Comparison of ENCODE assay signal across 1 cellular context in the genomic region with DNA sequence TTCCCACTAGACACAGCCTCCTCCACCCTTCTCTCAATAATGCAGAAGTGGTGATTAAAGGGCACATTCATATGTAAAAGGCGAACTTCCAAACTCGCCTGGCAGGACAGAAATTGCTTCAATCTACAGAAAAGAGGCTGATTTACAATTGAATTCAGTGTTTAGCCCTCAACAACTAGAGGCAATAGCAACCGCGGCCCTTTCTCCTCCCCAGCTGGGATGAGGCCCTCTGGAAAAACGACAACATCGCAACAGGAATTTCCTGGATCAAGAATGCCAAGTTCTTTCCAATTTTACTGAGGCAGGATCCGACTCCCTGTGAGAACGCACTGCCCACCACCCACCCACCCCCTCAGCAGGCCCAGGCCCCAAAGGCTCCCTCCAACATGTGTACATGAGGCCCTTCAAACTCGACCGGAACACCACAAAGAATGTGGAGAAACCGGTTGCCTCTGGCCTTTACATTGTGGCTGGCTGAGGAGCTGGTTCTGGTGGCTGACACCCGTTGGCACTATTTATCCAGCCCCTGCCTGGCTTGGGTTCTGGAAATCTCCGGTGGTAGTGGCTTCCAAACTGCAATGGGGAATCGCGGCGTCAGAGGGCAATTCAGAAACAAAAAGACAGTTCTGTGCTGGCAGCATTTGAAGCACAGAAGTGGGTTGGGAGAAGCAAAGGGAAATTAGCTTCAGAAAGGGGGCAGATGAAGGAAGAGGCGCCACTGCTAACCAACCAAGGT.
TF ChIP-seq lines count a peak whose summit lies in the region.

No MANE protein-coding gene starts in this region.

TF ChIP-seq in K562, 482 proteins besides CTCF, POLR2A, EP300 and RAD21 (continued from another document):
- TF ChIP-seq, protein P1, sequence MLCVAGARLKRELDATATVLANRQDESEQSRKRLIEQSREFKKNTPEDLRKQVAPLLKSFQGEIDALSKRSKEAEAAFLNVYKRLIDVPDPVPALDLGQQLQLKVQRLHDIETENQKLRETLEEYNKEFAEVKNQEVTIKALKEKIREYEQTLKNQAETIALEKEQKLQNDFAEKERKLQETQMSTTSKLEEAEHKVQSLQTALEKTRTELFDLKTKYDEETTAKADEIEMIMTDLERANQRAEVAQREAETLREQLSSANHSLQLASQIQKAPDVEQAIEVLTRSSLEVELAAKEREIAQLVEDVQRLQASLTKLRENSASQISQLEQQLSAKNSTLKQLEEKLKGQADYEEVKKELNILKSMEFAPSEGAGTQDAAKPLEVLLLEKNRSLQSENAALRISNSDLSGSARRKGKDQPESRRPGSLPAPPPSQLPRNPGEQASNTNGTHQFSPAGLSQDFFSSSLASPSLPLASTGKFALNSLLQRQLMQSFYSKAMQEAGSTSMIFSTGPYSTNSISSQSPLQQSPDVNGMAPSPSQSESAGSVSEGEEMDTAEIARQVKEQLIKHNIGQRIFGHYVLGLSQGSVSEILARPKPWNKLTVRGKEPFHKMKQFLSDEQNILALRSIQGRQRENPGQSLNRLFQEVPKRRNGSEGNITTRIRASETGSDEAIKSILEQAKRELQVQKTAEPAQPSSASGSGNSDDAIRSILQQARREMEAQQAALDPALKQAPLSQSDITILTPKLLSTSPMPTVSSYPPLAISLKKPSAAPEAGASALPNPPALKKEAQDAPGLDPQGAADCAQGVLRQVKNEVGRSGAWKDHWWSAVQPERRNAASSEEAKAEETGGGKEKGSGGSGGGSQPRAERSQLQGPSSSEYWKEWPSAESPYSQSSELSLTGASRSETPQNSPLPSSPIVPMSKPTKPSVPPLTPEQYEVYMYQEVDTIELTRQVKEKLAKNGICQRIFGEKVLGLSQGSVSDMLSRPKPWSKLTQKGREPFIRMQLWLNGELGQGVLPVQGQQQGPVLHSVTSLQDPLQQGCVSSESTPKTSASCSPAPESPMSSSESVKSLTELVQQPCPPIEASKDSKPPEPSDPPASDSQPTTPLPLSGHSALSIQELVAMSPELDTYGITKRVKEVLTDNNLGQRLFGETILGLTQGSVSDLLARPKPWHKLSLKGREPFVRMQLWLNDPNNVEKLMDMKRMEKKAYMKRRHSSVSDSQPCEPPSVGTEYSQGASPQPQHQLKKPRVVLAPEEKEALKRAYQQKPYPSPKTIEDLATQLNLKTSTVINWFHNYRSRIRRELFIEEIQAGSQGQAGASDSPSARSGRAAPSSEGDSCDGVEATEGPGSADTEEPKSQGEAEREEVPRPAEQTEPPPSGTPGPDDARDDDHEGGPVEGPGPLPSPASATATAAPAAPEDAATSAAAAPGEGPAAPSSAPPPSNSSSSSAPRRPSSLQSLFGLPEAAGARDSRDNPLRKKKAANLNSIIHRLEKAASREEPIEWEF (CRISPR knock-in tag; IDR thresholded peaks at IDR 0.05): peak; percentile 45; the same call in 1 of the 2 replicates
- no peak for TF ChIP-seq ZNF134 (CRISPR knock-in tag; conservative IDR thresholded peaks at IDR 0.05)
- no peak for TF ChIP-seq DPF2 (IDR thresholded peaks at IDR 0.05)
- peak; percentile 51; the same call in 1 of the 2 replicates for TF ChIP-seq ZFX (CRISPR knock-in tag; IDR thresholded peaks at IDR 0.05)
- peak in 1 of 3 experiments; percentile 66; a peak in 2 of 6 replicates for TF ChIP-seq ZBTB11 (CRISPR knock-in tag; IDR thresholded peaks at IDR 0.05)
- TF ChIP-seq RERE (CRISPR knock-in tag; IDR thresholded peaks at IDR 0.05; ENCODE audit: borderline replicate concordance): no peak
- TF ChIP-seq, protein P2, sequence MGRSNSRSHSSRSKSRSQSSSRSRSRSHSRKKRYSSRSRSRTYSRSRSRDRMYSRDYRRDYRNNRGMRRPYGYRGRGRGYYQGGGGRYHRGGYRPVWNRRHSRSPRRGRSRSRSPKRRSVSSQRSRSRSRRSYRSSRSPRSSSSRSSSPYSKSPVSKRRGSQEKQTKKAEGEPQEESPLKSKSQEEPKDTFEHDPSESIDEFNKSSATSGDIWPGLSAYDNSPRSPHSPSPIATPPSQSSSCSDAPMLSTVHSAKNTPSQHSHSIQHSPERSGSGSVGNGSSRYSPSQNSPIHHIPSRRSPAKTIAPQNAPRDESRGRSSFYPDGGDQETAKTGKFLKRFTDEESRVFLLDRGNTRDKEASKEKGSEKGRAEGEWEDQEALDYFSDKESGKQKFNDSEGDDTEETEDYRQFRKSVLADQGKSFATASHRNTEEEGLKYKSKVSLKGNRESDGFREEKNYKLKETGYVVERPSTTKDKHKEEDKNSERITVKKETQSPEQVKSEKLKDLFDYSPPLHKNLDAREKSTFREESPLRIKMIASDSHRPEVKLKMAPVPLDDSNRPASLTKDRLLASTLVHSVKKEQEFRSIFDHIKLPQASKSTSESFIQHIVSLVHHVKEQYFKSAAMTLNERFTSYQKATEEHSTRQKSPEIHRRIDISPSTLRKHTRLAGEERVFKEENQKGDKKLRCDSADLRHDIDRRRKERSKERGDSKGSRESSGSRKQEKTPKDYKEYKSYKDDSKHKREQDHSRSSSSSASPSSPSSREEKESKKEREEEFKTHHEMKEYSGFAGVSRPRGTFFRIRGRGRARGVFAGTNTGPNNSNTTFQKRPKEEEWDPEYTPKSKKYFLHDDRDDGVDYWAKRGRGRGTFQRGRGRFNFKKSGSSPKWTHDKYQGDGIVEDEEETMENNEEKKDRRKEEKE (IDR thresholded peaks at IDR 0.05; ENCODE audit: borderline replicate concordance in 1 of 2, control insufficient read depth in 1 of 2, low read depth in 2 of 2, low read length in 1 of 2): peak in 1 of 2 experiments; percentile 31; a peak in 1 of 4 replicates
- TF ChIP-seq HNRNPUL1 (IDR thresholded peaks at IDR 0.05; ENCODE audit: low read length): no peak
- TF ChIP-seq SETDB1 (IDR thresholded peaks at IDR 0.05; ENCODE audit: low read length): no peak
- TF ChIP-seq, protein P3, sequence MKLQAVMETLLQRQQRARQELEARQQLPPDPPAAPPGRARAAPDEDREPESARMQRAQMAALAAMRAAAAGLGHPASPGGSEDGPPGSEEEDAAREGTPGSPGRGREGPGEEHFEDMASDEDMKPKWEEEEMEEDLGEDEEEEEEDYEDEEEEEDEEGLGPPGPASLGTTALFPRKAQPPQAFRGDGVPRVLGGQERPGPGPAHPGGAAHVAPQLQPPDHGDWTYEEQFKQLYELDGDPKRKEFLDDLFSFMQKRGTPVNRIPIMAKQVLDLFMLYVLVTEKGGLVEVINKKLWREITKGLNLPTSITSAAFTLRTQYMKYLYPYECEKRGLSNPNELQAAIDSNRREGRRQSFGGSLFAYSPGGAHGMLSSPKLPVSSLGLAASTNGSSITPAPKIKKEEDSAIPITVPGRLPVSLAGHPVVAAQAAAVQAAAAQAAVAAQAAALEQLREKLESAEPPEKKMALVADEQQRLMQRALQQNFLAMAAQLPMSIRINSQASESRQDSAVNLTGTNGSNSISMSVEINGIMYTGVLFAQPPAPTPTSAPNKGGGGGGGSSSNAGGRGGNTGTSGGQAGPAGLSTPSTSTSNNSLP (IDR thresholded peaks at IDR 0.05; ENCODE audit: borderline replicate concordance, low read depth, low read length): no peak
- 0 out of 2 replicates have a peak, but pooled peaks have one; percentile 16 for TF ChIP-seq EGR1 (conservative IDR thresholded peaks at IDR 0.05)
- TF ChIP-seq, protein P4, sequence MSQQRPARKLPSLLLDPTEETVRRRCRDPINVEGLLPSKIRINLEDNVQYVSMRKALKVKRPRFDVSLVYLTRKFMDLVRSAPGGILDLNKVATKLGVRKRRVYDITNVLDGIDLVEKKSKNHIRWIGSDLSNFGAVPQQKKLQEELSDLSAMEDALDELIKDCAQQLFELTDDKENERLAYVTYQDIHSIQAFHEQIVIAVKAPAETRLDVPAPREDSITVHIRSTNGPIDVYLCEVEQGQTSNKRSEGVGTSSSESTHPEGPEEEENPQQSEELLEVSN (IDR thresholded peaks at IDR 0.05; ENCODE audit: borderline replicate concordance in 1 of 2, extremely low read depth in 1 of 2, insufficient read depth in 1 of 2, insufficient read length in 1 of 2, low read depth in 1 of 2, low read length in 1 of 2, poor library complexity in 1 of 2, severe bottlenecking in 1 of 2): peak in 1 of 2 experiments; percentile 15
- peak in 1 of 2 experiments; percentile 29; a peak in 1 of 4 replicates for TF ChIP-seq MAZ (CRISPR knock-in tag; conservative IDR thresholded peaks at IDR 0.05 in 1 of 2, IDR thresholded peaks at IDR 0.05 in 1 of 2)
- TF ChIP-seq TFE3 (CRISPR knock-in tag; IDR thresholded peaks at IDR 0.05): no peak
